9 cellular contexts compared by ENCODE assay signal in the genomic region with DNA sequence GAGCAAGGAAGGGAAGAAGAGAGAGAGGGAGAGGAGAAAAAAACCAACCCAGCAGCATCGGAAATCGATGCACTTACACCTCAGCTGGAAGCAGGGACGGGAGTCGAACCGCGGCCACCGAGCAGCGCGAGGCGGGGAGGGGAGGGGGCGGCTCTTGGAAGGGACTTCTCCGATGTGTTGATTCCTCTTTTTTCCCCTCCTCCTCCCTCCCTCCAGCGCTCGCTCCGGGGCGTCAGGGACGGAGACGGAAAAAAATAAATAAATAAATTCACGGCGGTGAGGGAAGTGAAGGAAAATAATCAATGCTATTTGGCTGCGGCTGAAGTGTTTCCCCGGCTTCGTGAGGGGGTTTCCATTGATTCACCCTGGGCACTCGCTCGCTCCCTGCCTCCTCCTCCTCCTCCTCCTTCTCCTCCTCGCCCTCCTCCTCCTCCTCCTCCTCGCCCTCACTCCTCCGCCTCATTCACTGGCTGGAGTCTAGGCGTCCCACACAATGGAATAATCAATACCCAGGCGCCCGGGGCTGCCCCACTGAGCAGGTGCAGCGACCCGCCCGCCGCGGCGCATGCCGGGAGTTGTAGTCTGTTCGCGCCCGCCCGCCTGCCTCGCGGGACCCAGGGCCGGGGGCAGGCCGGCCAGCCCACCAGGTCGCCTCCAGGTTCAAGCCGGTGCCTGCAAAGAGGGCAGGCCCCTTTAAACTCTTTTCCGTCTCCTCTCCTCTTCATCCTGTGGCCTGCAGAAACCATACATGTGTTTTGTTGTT. TPM values are rescaled to one million over a fixed set of nuclear protein-coding genes. Genes with fewer than 3 reads are reported as not detected.
DNase-seq lines count a peak whose midpoint lies in the region; ATAC-seq and TF ChIP-seq lines count a peak whose summit lies in the region.
"Had no signal": no experiment of that assay in that cellular context is flagged by ENCODE, and none has a peak within 500 bp of the region (broad histone marks: within the 10 kb centered on the region; RNA-seq: fewer than 3 reads in every experiment).

TSS of gene ZFHX2 (minus strand) at position 500 of the 763 bp plus-strand sequence. CDS start 16,440 bp downstream, outside the sequence.

- peak within 1 kb of the TSS in 4 of 5 donors; percentile 70 to 86 (median 80) for H3K9ac ChIP-seq in subcutaneous abdominal adipose tissue (ENCODE audit: low read length in 5 of 5)

- H3K4me1 ChIP-seq in gastroesophageal sphincter (peaks cover 0 to 30% (median 7%) of the 10 kb centered on the region in 3 donors), neutrophil (ENCODE audit: control insufficient read depth in 1 of 2, insufficient read depth in 1 of 2, low read depth in 1 of 2, low read length in 1 of 2) (peaks cover 31 to 33% of the 10 kb centered on the region in 2 experiments), subcutaneous abdominal adipose tissue (ENCODE audit: control insufficient read depth in 5 of 5, insufficient read depth in 5 of 5, low read length in 5 of 5) (peaks cover under 1 to 54% (median 45%) of the 10 kb centered on the region in 5 donors)

- no peak for TF ChIP-seq POLR2A in gastroesophageal sphincter (IDR thresholded peaks at IDR 0.05)

- H3K9me3 ChIP-seq in gastroesophageal sphincter, result no peaks in the 10 kb centered on the region
- H3K9me3 ChIP-seq in neutrophil, result no peaks in the 10 kb centered on the region
- no peaks in the 10 kb centered on the region for H3K9me3 ChIP-seq in subcutaneous abdominal adipose tissue (ENCODE audit: control insufficient read depth in 5 of 5, low read length in 5 of 5)

- POLR2A ChIA-PET in RWPE1 (lab: Yijun Ruan, JAX; ENCODE audit: low non-redundant PET), result interaction anchor here (0.6 kb wide), 1 partner anchor 590 kb away, joined by 7 read pairs; the partner anchor contains the start of gene EMC9

- H3K27ac ChIP-seq in RWPE1, result peak within 1 kb of the TSS; percentile 45
- H3K27ac ChIP-seq in gastroesophageal sphincter, result peak within 1 kb of the TSS in 3 of 4 donors; percentile 46 to 76 (median 71)
- peak within 1 kb of the TSS; percentile 66 for H3K27ac ChIP-seq in neutrophil
- peak within 1 kb of the TSS; percentile 57 for H3K27ac ChIP-seq in subcutaneous abdominal adipose tissue (ENCODE audit: low read depth, low read length)
- H3K27ac ChIP-seq: epithelial cell of prostate had no signal

- H3K36me3 ChIP-seq in gastroesophageal sphincter (no peaks in the 10 kb centered on the region), neutrophil (no peaks in the 10 kb centered on the region), subcutaneous abdominal adipose tissue (ENCODE audit: control insufficient read depth in 5 of 5, insufficient read depth in 5 of 5, low read length in 5 of 5) (no peaks in the 10 kb centered on the region)

- DNase-seq in DMS114 treated with DMSO at 0.1 percent for 48 hours (lab: John Stamatoyannopoulos, UW; ENCODE audit: unreplicated experiment) (peak; percentile 42), M059J (ENCODE audit: low read depth) (peak; percentile 53), RWPE1 (ENCODE audit: low spot score) (peak; percentile 59)
- peak; percentile 75 for DNase-seq in activated T-helper 9 cell treated with anti-CD3 and anti-CD28 coated beads, Interleukin-2, amount 50 U/mL, for 16 hours (ENCODE audit: low read depth)

- TF ChIP-seq CTCF in RWPE1 (conservative IDR thresholded peaks at IDR 0.05; ENCODE audit: low read depth) (no peak), gastroesophageal sphincter (IDR thresholded peaks at IDR 0.05) (no peak), neutrophil (IDR thresholded peaks at IDR 0.05) (no peak)

- H3K4me3 ChIP-seq in gastroesophageal sphincter, result peak within 1 kb of the TSS; percentile 42 to 67
- peak within 1 kb of the TSS; percentile 88 to 96 for H3K4me3 ChIP-seq in neutrophil (ENCODE audit: low read depth in 1 of 2, low read length in 1 of 2)
- peak within 1 kb of the TSS; percentile 75 to 91 (median 80) for H3K4me3 ChIP-seq in subcutaneous abdominal adipose tissue (ENCODE audit: low read depth in 1 of 5, low read length in 5 of 5)

- H3K27me3 ChIP-seq in gastroesophageal sphincter (no peaks in the 10 kb centered on the region), neutrophil (no peaks in the 10 kb centered on the region), subcutaneous abdominal adipose tissue (ENCODE audit: control insufficient read depth in 5 of 5, insufficient read depth in 4 of 5, low read length in 5 of 5) (no peaks in the 10 kb centered on the region)

- WGBS in gastroesophageal sphincter (ENCODE audit: low coverage in 1 of 2), 2 donors, result 1% methylated on average over 18 to 45 of the region's 49 CpGs

- TF ChIP-seq EP300 in gastroesophageal sphincter (IDR thresholded peaks at IDR 0.05), result no peak

- CTCF ChIA-PET in RWPE1 (lab: Yijun Ruan, JAX), result no interaction called here

- peak; percentile 58 for ATAC-seq in GM21825 (IDR thresholded peaks at IDR 0.05; ENCODE audit: unreplicated experiment)
- peak; percentile 41 for ATAC-seq in gastroesophageal sphincter

RNA-seq across cellular contexts. Expression of gene ZFHX2, which starts in this region (rescaled TPM):
- total RNA-seq in M059J (2014; rRNA removed; shearing (Covaris generic)), result 0.05 TPM in 1 of 2 replicates, not detected in the other
- total RNA-seq in gastroesophageal sphincter, result 1 to 10 TPM in 2 of 4 donors, under 1 TPM in 2; 0.13 to 2.5 (median 1.2) TPM

Comparison
In these comparisons a context has a peak if more than half of its experiments do, and no peak if none do; other contexts are left out.
1. Peak in every context shown above with its lines: DNase-seq, ATAC-seq, H3K4me3 ChIP-seq and H3K27ac ChIP-seq.
2. Peak in DNase-seq in M059J; RNA of the gene not detected or under 1 TPM.